Comparison of ENCODE assay signal across 25 cellular contexts in genomic region chr19:16428372-16429036, GRCh38. TPM values are rescaled to one million over a fixed set of nuclear protein-coding genes. Genes with fewer than 3 reads are reported as not detected.
DNase-seq lines count a peak whose midpoint lies in the region; ATAC-seq lines count a peak whose summit lies in the region.
"Had no signal": no experiment of that assay in that cellular context is flagged by ENCODE, and none has a peak within 500 bp of the region (broad histone marks: within the 10 kb centered on the region; RNA-seq: fewer than 3 reads in every experiment).

No MANE protein-coding gene starts in this region.

- H3K9me3 Mint-ChIP-seq in activated naive CD4-positive, alpha-beta T cell treated with anti-CD3 and anti-CD28 coated beads, Interleukin-2, amount 50 U/mL, for 72 hours: no peaks in the 10 kb centered on the region
- H3K9me3 Mint-ChIP-seq in effector memory CD8-positive, alpha-beta T cell: no peaks in the 10 kb centered on the region
- H3K9me3 Mint-ChIP-seq in stimulated activated memory B cell treated with anti-CD40 and anti-IgM and Interleukin-4, amounts not matched to agents 10 μg/mL and 1 μg/mL and 100 μg/mL, for 72 hours: no peaks in the 10 kb centered on the region
- H3K9me3 Mint-ChIP-seq: endodermal cell; HFFc6; nephron; stimulated activated naive CD8-positive, alpha-beta T cell treated with anti-CD3 and anti-CD28 coated beads, Interleukin-15, amount 100 ng/mL, for 72 hours had no signal

- peak overlapping the region in 1 of 2 donors; percentile 48 for H3K4me3 Mint-ChIP-seq in effector memory CD8-positive, alpha-beta T cell
- no peak overlapping the region for H3K4me3 Mint-ChIP-seq in stimulated activated memory B cell treated with anti-CD40 and anti-IgM and Interleukin-4, amounts not matched to agents 10 μg/mL and 1 μg/mL and 100 μg/mL, for 72 hours
- H3K4me3 Mint-ChIP-seq: endodermal cell; HFFc6; nephron; stimulated activated naive CD8-positive, alpha-beta T cell treated with anti-CD3 and anti-CD28 coated beads, Interleukin-15, amount 100 ng/mL, for 72 hours had no signal

- peaks cover 12 to 22% of the 10 kb centered on the region in 2 donors for H3K4me1 Mint-ChIP-seq in effector memory CD8-positive, alpha-beta T cell (ENCODE audit: low read depth in 2 of 2)
- peaks cover 8% of the 10 kb centered on the region for H3K4me1 Mint-ChIP-seq in stimulated activated memory B cell treated with anti-CD40 and anti-IgM and Interleukin-4, amounts not matched to agents 10 μg/mL and 1 μg/mL and 100 μg/mL, for 72 hours
- H3K4me1 Mint-ChIP-seq: endodermal cell, nephron had no signal

- H3K4me1 ChIP-seq in Karpas-422 (ENCODE audit: low read length): no peaks in the 10 kb centered on the region
- H3K4me1 ChIP-seq: breast epithelium, left lung, parathyroid adenoma, right lobe of liver, tibial nerve had no signal

- peak overlapping the region; percentile 15 to 68 for H3K27ac Mint-ChIP-seq in activated naive CD4-positive, alpha-beta T cell treated with anti-CD3 and anti-CD28 coated beads, Interleukin-2, amount 50 U/mL, for 72 hours
- H3K27ac Mint-ChIP-seq in effector memory CD8-positive, alpha-beta T cell: peak overlapping the region; percentile 90 to 91
- H3K27ac Mint-ChIP-seq in stimulated activated memory B cell treated with anti-CD40 and anti-IgM and Interleukin-4, amounts not matched to agents 10 μg/mL and 1 μg/mL and 100 μg/mL, for 72 hours: peak overlapping the region; percentile 65
- H3K27ac Mint-ChIP-seq: endodermal cell, HFFc6, nephron had no signal

- no peaks in the 10 kb centered on the region for H4K20me1 ChIP-seq in Karpas-422 (ENCODE audit: insufficient read depth, low read depth, low read length)

- H2AFZ ChIP-seq in Karpas-422 (ENCODE audit: low read length): no peak overlapping the region
- H2AFZ ChIP-seq: parathyroid adenoma had no signal

- no peak overlapping the region for H3K27ac ChIP-seq in Karpas-422 (ENCODE audit: low read length)
- no peak overlapping the region for H3K27ac ChIP-seq in caudate nucleus (ENCODE audit: low read depth, low read length)
- H3K27ac ChIP-seq: coronary artery, left lung, parathyroid adenoma, right lobe of liver, SK-N-MC, tibial nerve had no signal

- H3K9me3 ChIP-seq in Karpas-422 (ENCODE audit: low read length): no peaks in the 10 kb centered on the region
- H3K9me3 ChIP-seq: breast epithelium, left lung, right lobe of liver, tibial nerve had no signal

- no peaks in the 10 kb centered on the region; the same call in 1 of the 2 replicates for H3K79me2 ChIP-seq in Karpas-422 (ENCODE audit: low read length)

- H3K27me3 Mint-ChIP-seq in effector memory CD8-positive, alpha-beta T cell: no peaks in the 10 kb centered on the region
- no peaks in the 10 kb centered on the region for H3K27me3 Mint-ChIP-seq in stimulated activated memory B cell treated with anti-CD40 and anti-IgM and Interleukin-4, amounts not matched to agents 10 μg/mL and 1 μg/mL and 100 μg/mL, for 72 hours
- H3K27me3 Mint-ChIP-seq: stimulated activated naive CD8-positive, alpha-beta T cell treated with anti-CD3 and anti-CD28 coated beads, Interleukin-15, amount 100 ng/mL, for 72 hours had no signal

- no peaks in the 10 kb centered on the region for H3K9me2 ChIP-seq in Karpas-422 (replicated peaks; ENCODE audit: insufficient read depth, low read length)

- H3K36me3 Mint-ChIP-seq in activated naive CD4-positive, alpha-beta T cell treated with anti-CD3 and anti-CD28 coated beads, Interleukin-2, amount 50 U/mL, for 72 hours: no peaks in the 10 kb centered on the region
- peaks cover 53% of the 10 kb centered on the region for H3K36me3 Mint-ChIP-seq in effector memory CD8-positive, alpha-beta T cell (ENCODE audit: insufficient read depth)
- H3K36me3 Mint-ChIP-seq in stimulated activated memory B cell treated with anti-CD40 and anti-IgM and Interleukin-4, amounts not matched to agents 10 μg/mL and 1 μg/mL and 100 μg/mL, for 72 hours: peaks cover 64% of the 10 kb centered on the region

- H3K4me2 ChIP-seq in Karpas-422 (ENCODE audit: low read depth, low read length, poor library complexity, severe bottlenecking): no peak overlapping the region

- DNase-seq in activated naive CD4-positive, alpha-beta T cell treated with anti-CD3 and anti-CD28 coated beads, Interleukin-2, amount 50 U/mL, for 72 hours (ENCODE audit: low spot score in 2 of 2): no peak
- DNase-seq in activated naive CD4-positive, alpha-beta T cell (lab: John Stamatoyannopoulos, UW): no peak
- DNase-seq in Karpas-422 (peak; percentile 36), caudate nucleus (lab: John Stamatoyannopoulos, UW) (no peak), SKM-1 (lab: John Stamatoyannopoulos, UW; ENCODE audit: unreplicated experiment) (no peak)
- no peak for DNase-seq in effector memory CD8-positive, alpha-beta T cell
- DNase-seq: activated gamma-delta T cell; DMS53; endodermal cell; HFFc6; IMR-90; NCI-H2227 treated with DMSO at 0.1 percent for 48 hours; RPMI8226; stimulated activated naive CD8-positive, alpha-beta T cell treated with anti-CD3 and anti-CD28 coated beads, Interleukin-15, amount 100 ng/mL, for 72 hours; T1000 had no signal

- H3K27me3 ChIP-seq in Karpas-422 (ENCODE audit: low read length): no peaks in the 10 kb centered on the region
- H3K27me3 ChIP-seq: breast epithelium, left lung, right lobe of liver, tibial nerve had no signal

- H3K36me3 ChIP-seq in Karpas-422 (ENCODE audit: insufficient read depth, low read length): peaks cover 29% of the 10 kb centered on the region

- H3K4me3 ChIP-seq in Karpas-422 (ENCODE audit: low read length): no peak overlapping the region
- H3K4me3 ChIP-seq: breast epithelium, coronary artery, left lung, right lobe of liver, SK-N-MC, tibial nerve had no signal

- H3K9ac ChIP-seq in Karpas-422 (ENCODE audit: low read length): no peak overlapping the region
- H3K9ac ChIP-seq: parathyroid adenoma had no signal

- ATAC-seq in activated naive CD4-positive, alpha-beta T cell treated with anti-CD3 and anti-CD28 coated beads, Interleukin-2, amount 50 U/mL, for 72 hours: peak; percentile 26 to 28
- ATAC-seq in effector memory CD8-positive, alpha-beta T cell (replicated peaks): peak; percentile 31
- ATAC-seq in stimulated activated memory B cell treated with anti-CD40 and anti-IgM and Interleukin-4, amounts not matched to agents 10 μg/mL and 1 μg/mL and 100 μg/mL, for 72 hours: no peak
- ATAC-seq in HG03457 (IDR thresholded peaks at IDR 0.05; ENCODE audit: unreplicated experiment): no peak

RNA-seq across cellular contexts. Expression of gene EPS15L1, which starts 43.3 kb away (rescaled TPM):
- total RNA-seq in activated naive CD4-positive, alpha-beta T cell treated with anti-CD3 and anti-CD28 coated beads, Interleukin-2, amount 50 U/mL, for 72 hours: 10 to 100 TPM; 35.0 to 43.8 TPM
- total RNA-seq in Karpas-422 (2014; rRNA removed; shearing (Covaris generic); ENCODE audit: low replicate concordance): 35.9 and 65.5 TPM in 2 replicates

Comparison
In these comparisons a context has a peak if more than half of its experiments do, and no peak if none do; other contexts are left out.
1. ATAC-seq: peak in activated naive CD4-positive, alpha-beta T cell treated with anti-CD3 and anti-CD28 coated beads, Interleukin-2, amount 50 U/mL, for 72 hours (2 of 2) and effector memory CD8-positive, alpha-beta T cell (single experiment); none in stimulated activated memory B cell treated with anti-CD40 and anti-IgM and Interleukin-4, amounts not matched to agents 10 μg/mL and 1 μg/mL and 100 μg/mL, for 72 hours (single experiment) and HG03457 (single experiment).
2. Peak in every context shown above with its lines, with median percentiles within 50 percentile points of each other: H3K27ac Mint-ChIP-seq.